In the genomic region with DNA sequence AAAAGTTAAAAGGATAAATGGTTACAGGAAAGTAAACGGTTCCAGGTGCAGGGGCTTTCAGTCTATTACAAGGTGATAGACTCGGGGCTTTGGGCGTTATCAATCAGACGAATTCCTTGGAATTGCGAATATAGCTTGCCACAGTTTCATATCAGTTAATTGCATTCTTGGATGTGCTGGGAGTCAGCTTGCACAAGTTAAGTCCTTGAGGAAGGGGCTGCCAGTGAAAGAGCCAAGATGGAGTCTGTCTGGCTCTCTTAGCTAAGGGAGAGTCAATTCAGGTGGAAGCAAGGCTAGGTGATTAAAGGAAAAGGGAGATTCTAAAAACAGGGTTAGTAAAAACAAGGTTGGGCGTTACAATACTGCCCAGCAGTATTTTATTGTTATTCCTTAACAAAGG, we compare ENCODE assay signal across 8 cellular contexts.
DNase-seq lines count a peak whose midpoint lies in the region; ATAC-seq, FAIRE-seq and TF ChIP-seq lines count a peak whose summit lies in the region.
"Not testable (repeated sequence)": the region's sequence is repeated elsewhere in the genome, so short reads cannot be mapped to it uniquely, and the experiment has no call there.

No MANE protein-coding gene starts in this region.

- TF ChIP-seq EP300 in K562 (IDR thresholded peaks at IDR 0.05; ENCODE audit: low read length) = not testable (repeated sequence)

- intact Hi-C loops in CD4-positive, alpha-beta memory T cell (cut with micrococcal nuclease); K562 (cut with micrococcal nuclease): not testable (repeated sequence)
- intact Hi-C loops in activated B cell treated with CpG ODN at 0.5 μM for 24 hours (cut with micrococcal nuclease) = loop anchor here (2.0 kb wide), 1 partner anchor 14 kb away; no protein-coding TSS in a partner anchor

- H3K36me3 ChIP-seq in CD4-positive, alpha-beta memory T cell (ENCODE audit: insufficient read depth, low read length) = peaks cover 21% of the 10 kb centered on the region
- not testable (repeated sequence) for H3K36me3 ChIP-seq in HEK293 (ENCODE audit: control insufficient read depth in 2 of 2, insufficient read depth in 1 of 2, low read length in 2 of 2); K562 (ENCODE audit: control insufficient read depth, insufficient read depth, low read length)

- POLR2A ChIA-PET in CD4-positive, alpha-beta memory T cell (lab: Charles Lee; ENCODE audit: partially characterized antibody) = interaction anchor here (0.7 to 1.6 kb wide), 3 partner anchors 7 to 90 kb away, joined by 3 to 7 read pairs (median 3); no protein-coding TSS in a partner anchor
- POLR2A ChIA-PET in HEK293 (lab: Yijun Ruan, JAX) = not testable (repeated sequence)
- POLR2A ChIA-PET in activated B cell treated with CpG ODN at 0.5 μM for 24 hours (lab: Charles Lee) = interaction anchor here (1.2 to 2.0 kb wide), 2 partner anchors 13 to 196 kb away, joined by 4 to 5 read pairs; no protein-coding TSS in a partner anchor
- POLR2A ChIA-PET in K562 (lab: Yijun Ruan, JAX) = interaction anchor here (0.7 to 1.4 kb wide), 2 partner anchors 9 to 13 kb away, joined by 3 to 4 read pairs; no protein-coding TSS in a partner anchor
- POLR2A ChIA-PET in naive thymus-derived CD8-positive, alpha-beta T cell (lab: Charles Lee) = interaction anchor here (1.8 to 10.5 kb wide), 3 partner anchors 8 to 122 kb away, joined by 5 to 140 read pairs (median 10); a partner anchor contains a TSS

- not testable (repeated sequence) for FAIRE-seq in K562 (lab: Jason Lieb, UNC)

- not testable (repeated sequence) for ATAC-seq in activated B cell treated with CpG ODN at 0.5 μM for 24 hours (ENCODE audit: low read depth); activated T-cell treated with anti-CD3 and anti-CD28 coated beads, Interleukin-2, amount 50 U/mL, for 72 hours (replicated peaks in 1 of 2); K562; memory B cell (ENCODE audit: low read depth); naive thymus-derived CD8-positive, alpha-beta T cell; stimulated activated naive B cell treated with anti-CD40 and anti-IgM and Interleukin-4, amounts not matched to agents 10 μg/mL and 1 μg/mL and 100 μg/mL, for 72 hours (replicated peaks)

- peaks cover 52 to 56% of the 10 kb centered on the region in 2 donors for H3K36me3 Mint-ChIP-seq in CD4-positive, alpha-beta memory T cell
- H3K36me3 Mint-ChIP-seq in activated B cell treated with CpG ODN at 0.5 μM for 24 hours (ENCODE audit: low read depth) (peaks cover 39% of the 10 kb centered on the region), memory B cell (peaks cover 21% of the 10 kb centered on the region)
- H3K36me3 Mint-ChIP-seq in activated T-cell treated with anti-CD3 and anti-CD28 coated beads, Interleukin-2, amount 50 U/mL, for 72 hours (ENCODE audit: insufficient read depth in 2 of 2) = peaks cover 8 to 18% of the 10 kb centered on the region in 2 donors
- H3K36me3 Mint-ChIP-seq in naive thymus-derived CD8-positive, alpha-beta T cell = peaks cover 17 to 59% (median 30%) of the 10 kb centered on the region in 3 donors
- peaks cover 18 to 35% of the 10 kb centered on the region in 2 donors for H3K36me3 Mint-ChIP-seq in stimulated activated naive B cell treated with anti-CD40 and anti-IgM and Interleukin-4, amounts not matched to agents 10 μg/mL and 1 μg/mL and 100 μg/mL, for 72 hours

- CTCF ChIA-PET in CD4-positive, alpha-beta memory T cell (lab: Charles Lee; ENCODE audit: partially characterized antibody) = interaction anchor here (1.2 to 1.9 kb wide), 4 partner anchors 9 to 169 kb away, joined by 3 to 7 read pairs (median 3); no protein-coding TSS in a partner anchor
- CTCF ChIA-PET in HEK293 (lab: Yijun Ruan, JAX) = interaction anchor here (0.6 kb wide), 1 partner anchor 167 kb away, joined by 3 read pairs; no protein-coding TSS in a partner anchor
- CTCF ChIA-PET in activated B cell treated with CpG ODN at 0.5 μM for 24 hours (lab: Charles Lee) = interaction anchor here (0.7 to 1.2 kb wide), 3 partner anchors 15 to 196 kb away, joined by 3 read pairs; no protein-coding TSS in a partner anchor
- CTCF ChIA-PET in K562 (lab: Yijun Ruan, JAX; ENCODE audit: low intra/inter-chr PET ratio) = not testable (repeated sequence)

- not testable (repeated sequence) for BruUV-seq in K562 (replicated peaks; lab: Mats Ljungman, UMichigan)

- TF ChIP-seq RAD21 in K562 (CRISPR knock-in tag; conservative IDR thresholded peaks at IDR 0.05 in 1 of 2, IDR thresholded peaks at IDR 0.05 in 1 of 2) = not testable (repeated sequence)

- H3K9me3 ChIP-seq in CD4-positive, alpha-beta memory T cell (ENCODE audit: control insufficient read depth in 1 of 2, low read length in 2 of 2); HEK293 (ENCODE audit: control insufficient read depth, insufficient read depth, low read depth, low read length); K562 (replicated peaks; ENCODE audit: control insufficient read depth, insufficient read depth, low read depth, low read length): not testable (repeated sequence)

- H3K27ac ChIP-seq in CD4-positive, alpha-beta memory T cell (ENCODE audit: low read depth, low read length); HEK293 (ENCODE audit: extremely low read depth, low read depth, low read length); K562 (ENCODE audit: extremely low read depth, low read depth, low read length): not testable (repeated sequence)

- H4K20me1 ChIP-seq in K562 (replicated peaks; ENCODE audit: control insufficient read depth, insufficient read depth, low read length) = not testable (repeated sequence)

- not testable (repeated sequence) for H3K4me3 Mint-ChIP-seq in CD4-positive, alpha-beta memory T cell; activated B cell treated with CpG ODN at 0.5 μM for 24 hours; activated T-cell treated with anti-CD3 and anti-CD28 coated beads, Interleukin-2, amount 50 U/mL, for 72 hours; memory B cell; stimulated activated naive B cell treated with anti-CD40 and anti-IgM and Interleukin-4, amounts not matched to agents 10 μg/mL and 1 μg/mL and 100 μg/mL, for 72 hours
- H3K4me3 Mint-ChIP-seq in naive thymus-derived CD8-positive, alpha-beta T cell = peak overlapping the region in 2 of 10 donors; percentile 26 to 34

- not testable (repeated sequence) for H3K4me2 ChIP-seq in K562 (ENCODE audit: insufficient read depth, low read length)

- in situ Hi-C loops in K562 (cut with MboI) = not testable (repeated sequence)

- H3K9me1 ChIP-seq in K562 (ENCODE audit: control insufficient read depth, insufficient read depth, low read length) = not testable (repeated sequence)

- H3K9ac ChIP-seq in K562 (ENCODE audit: insufficient read depth in 1 of 2, low read depth in 2 of 2, low read length in 2 of 2) = not testable (repeated sequence)

- TF ChIP-seq CTCF in HEK293 (tag by site-specific recombination; IDR thresholded peaks at IDR 0.05); activated B cell treated with CpG ODN at 0.5 μM for 24 hours (IDR thresholded peaks at IDR 0.05); K562 (IDR thresholded peaks at IDR 0.05 in 2 of 3, conservative IDR thresholded peaks at IDR 0.05 in 1 of 3; ENCODE audit: insufficient read depth in 2 of 3, low read depth in 1 of 3, low read length in 3 of 3): not testable (repeated sequence)

- not testable (repeated sequence) for TF ChIP-seq POLR2A in K562 (conservative IDR thresholded peaks at IDR 0.05)

- H3K27ac Mint-ChIP-seq in CD4-positive, alpha-beta memory T cell = peak overlapping the region in 6 of 7 donors; percentile 44 to 61 (median 52)
- H3K27ac Mint-ChIP-seq in activated B cell treated with CpG ODN at 0.5 μM for 24 hours (peak overlapping the region; percentile 46), memory B cell (peak overlapping the region; percentile 84)
- H3K27ac Mint-ChIP-seq in activated T-cell treated with anti-CD3 and anti-CD28 coated beads, Interleukin-2, amount 50 U/mL, for 72 hours = peak overlapping the region; percentile 85
- H3K27ac Mint-ChIP-seq in naive thymus-derived CD8-positive, alpha-beta T cell = peak overlapping the region; percentile 4 to 98 (median 83)
- peak overlapping the region; percentile 47 for H3K27ac Mint-ChIP-seq in stimulated activated naive B cell treated with anti-CD40 and anti-IgM and Interleukin-4, amounts not matched to agents 10 μg/mL and 1 μg/mL and 100 μg/mL, for 72 hours

- not testable (repeated sequence) for H3K27me3 ChIP-seq in CD4-positive, alpha-beta memory T cell (ENCODE audit: insufficient read depth, low read length); K562 (ENCODE audit: control insufficient read depth in 2 of 2, insufficient read depth in 2 of 2, low read length in 2 of 2)

- not testable (repeated sequence) for H3K79me2 ChIP-seq in K562 (ENCODE audit: control insufficient read depth, insufficient read depth, low read length)

- peaks cover 56 to 73% (median 63%) of the 10 kb centered on the region in 4 donors for H3K4me1 Mint-ChIP-seq in CD4-positive, alpha-beta memory T cell
- H3K4me1 Mint-ChIP-seq in activated B cell treated with CpG ODN at 0.5 μM for 24 hours (peaks cover 62% of the 10 kb centered on the region), memory B cell (peaks cover 28% of the 10 kb centered on the region)
- peaks cover 60% of the 10 kb centered on the region for H3K4me1 Mint-ChIP-seq in activated T-cell treated with anti-CD3 and anti-CD28 coated beads, Interleukin-2, amount 50 U/mL, for 72 hours (ENCODE audit: low read depth)
- H3K4me1 Mint-ChIP-seq in naive thymus-derived CD8-positive, alpha-beta T cell = peaks cover 39 to 79% (median 77%) of the 10 kb centered on the region in 4 donors
- H3K4me1 Mint-ChIP-seq in stimulated activated naive B cell treated with anti-CD40 and anti-IgM and Interleukin-4, amounts not matched to agents 10 μg/mL and 1 μg/mL and 100 μg/mL, for 72 hours = peaks cover 18 to 64% of the 10 kb centered on the region in 2 donors

- not testable (repeated sequence) for H2AFZ ChIP-seq in K562 (ENCODE audit: low read depth, low read length)

- H3K27me3 Mint-ChIP-seq in CD4-positive, alpha-beta memory T cell; activated B cell treated with CpG ODN at 0.5 μM for 24 hours; activated T-cell treated with anti-CD3 and anti-CD28 coated beads, Interleukin-2, amount 50 U/mL, for 72 hours (ENCODE audit: low read depth); memory B cell; naive thymus-derived CD8-positive, alpha-beta T cell; stimulated activated naive B cell treated with anti-CD40 and anti-IgM and Interleukin-4, amounts not matched to agents 10 μg/mL and 1 μg/mL and 100 μg/mL, for 72 hours: not testable (repeated sequence)

- H3K4me1 ChIP-seq in CD4-positive, alpha-beta memory T cell (ENCODE audit: insufficient read depth, low read length) = peaks cover 68% of the 10 kb centered on the region
- not testable (repeated sequence) for H3K4me1 ChIP-seq in HEK293 (ENCODE audit: control insufficient read depth, insufficient read depth, low read length)
- H3K4me1 ChIP-seq in K562 (replicated peaks in 1 of 2; ENCODE audit: control insufficient read depth in 2 of 2, insufficient read depth in 2 of 2, low read length in 2 of 2) = peaks cover 0 to 11% of the 10 kb centered on the region in 2 experiments; a peak in 3 of 5 replicates

- not testable (repeated sequence) for H3K9me3 Mint-ChIP-seq in CD4-positive, alpha-beta memory T cell; activated B cell treated with CpG ODN at 0.5 μM for 24 hours; activated T-cell treated with anti-CD3 and anti-CD28 coated beads, Interleukin-2, amount 50 U/mL, for 72 hours; memory B cell; naive thymus-derived CD8-positive, alpha-beta T cell; stimulated activated naive B cell treated with anti-CD40 and anti-IgM and Interleukin-4, amounts not matched to agents 10 μg/mL and 1 μg/mL and 100 μg/mL, for 72 hours

- WGBS in K562 (ENCODE audit: insufficient coverage, low coverage, missing lambda C conversion rate) = 68% methylated on average over 6 of the region's 6 CpGs

- not testable (repeated sequence) for H3K4me3 ChIP-seq in CD4-positive, alpha-beta memory T cell (ENCODE audit: low read length in 2 of 2); HEK293 (ENCODE audit: low read depth, low read length); K562

- not testable (repeated sequence) for DNase-seq in CD4-positive, alpha-beta memory T cell; activated B cell treated with CpG ODN at 0.5 μM for 24 hours; activated T-cell treated with anti-CD3 and anti-CD28 coated beads, Interleukin-2, amount 50 U/mL, for 72 hours; K562 (ENCODE audit: extremely low read depth in 1 of 4, low spot score in 3 of 4); memory B cell (ENCODE audit: low spot score in 2 of 2); naive thymus-derived CD8-positive, alpha-beta T cell; stimulated activated naive B cell treated with anti-CD40 and anti-IgM and Interleukin-4, amounts not matched to agents 10 μg/mL and 1 μg/mL and 100 μg/mL, for 72 hours
